Comparison of ENCODE assay signal across 25 cellular contexts in the genomic region with DNA sequence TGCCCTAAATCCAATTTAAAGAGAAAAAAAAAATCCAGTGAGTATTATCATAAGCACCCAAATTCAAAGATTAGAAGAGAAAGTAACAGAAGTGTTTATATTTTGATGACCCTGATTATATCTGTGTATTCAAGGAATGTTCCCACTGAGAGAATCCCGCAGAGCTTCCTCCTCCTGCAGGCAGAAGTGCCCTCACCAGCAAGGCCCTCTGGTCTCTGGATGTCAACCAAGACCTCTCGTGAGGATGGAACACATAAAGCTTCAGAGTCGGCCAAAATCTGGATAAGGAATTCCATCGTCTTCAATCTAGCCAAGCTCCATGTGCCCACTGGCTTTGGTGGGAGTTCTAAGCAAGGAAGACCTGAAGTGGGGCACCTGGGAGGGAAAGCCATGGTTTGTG.
"Had no signal": no experiment of that assay in that cellular context is flagged by ENCODE, and none has a peak within 500 bp of the region (broad histone marks: within the 10 kb centered on the region; RNA-seq: fewer than 3 reads in every experiment).

No MANE protein-coding gene starts in this region.

- H3K27me3 ChIP-seq: cardiac muscle cell, dorsolateral prefrontal cortex, upper lobe of left lung had no signal

- H3K36me3 Mint-ChIP-seq: activated naive CD4-positive, alpha-beta T cell treated with anti-CD3 and anti-CD28 coated beads, Interleukin-2, amount 10 ng/mL, durations not matched to agents 7 days and 5 days; memory B cell; naive thymus-derived CD4-positive, alpha-beta T cell had no signal

- DNase-seq: activated CD4-positive, alpha-beta T cell treated with anti-CD3 and anti-CD28 coated beads, Interleukin-2, amount 50 U/mL, for 1 hour; activated CD4-positive, CD25-positive, alpha-beta regulatory T cell treated with anti-CD3 and anti-CD28 coated beads, Interleukin-2, amount 50 U/mL, for 72 hours; activated CD8-positive, alpha-beta memory T cell treated with anti-CD3 and anti-CD28 coated beads, Interleukin-2, amount 50 U/mL, for 48 hours; activated effector memory CD4-positive, alpha-beta T cell treated with Interleukin-2 at 50 U/mL for 16 hours; activated naive CD4-positive, alpha-beta T cell treated with anti-CD3 and anti-CD28 coated beads, Interleukin-2, amount 10 ng/mL, durations not matched to agents 7 days and 5 days; activated naive CD8-positive, alpha-beta T cell treated with anti-CD3 and anti-CD28 coated beads, Interleukin-2, amount 50 U/mL, for 24 hours; activated T-cell treated with anti-CD3 and anti-CD28 coated beads, Interleukin-2, amount 50 U/mL, for 48 hours; aorta; dorsolateral prefrontal cortex; heart right ventricle; immature natural killer cell; mucosa of descending colon; naive thymus-derived CD4-positive, alpha-beta T cell; posterior cingulate gyrus; stimulated activated CD4-positive, alpha-beta T cell treated with anti-CD3 and anti-CD28 coated beads, Interleukin-12 subunit alpha, Interleukin-12 subunit beta, amount 100 ng/mL, for 4 hours; stimulated activated CD4-positive, alpha-beta T cell treated with anti-CD3 and anti-CD28 coated beads, Interleukin-1b, Interleukin-23, amount 100 ng/mL, for 48 hours; stimulated activated CD8-positive, alpha-beta memory T cell treated with anti-CD3 and anti-CD28 coated beads, Interleukin-4, amount 100 ng/mL, for 48 hours; stimulated activated naive CD4-positive, alpha-beta T cell treated with Interleukin-2 at 50 U/mL for 16 hours; SW 1271; T-helper 2 cell; upper lobe of left lung had no signal

- H3K27ac Mint-ChIP-seq: activated naive CD4-positive, alpha-beta T cell treated with anti-CD3 and anti-CD28 coated beads, Interleukin-2, amount 10 ng/mL, durations not matched to agents 7 days and 5 days; activated naive CD8-positive, alpha-beta T cell treated with anti-CD3 and anti-CD28 coated beads, Interleukin-2, amount 50 U/mL, for 24 hours; memory B cell had no signal

- H3K9me3 Mint-ChIP-seq: activated naive CD4-positive, alpha-beta T cell treated with anti-CD3 and anti-CD28 coated beads, Interleukin-2, amount 10 ng/mL, durations not matched to agents 7 days and 5 days; activated naive CD8-positive, alpha-beta T cell treated with anti-CD3 and anti-CD28 coated beads, Interleukin-2, amount 50 U/mL, for 24 hours; immature natural killer cell; memory B cell had no signal

- H3K4me3 ChIP-seq: cardiac muscle cell, dorsolateral prefrontal cortex, heart right ventricle, mucosa of descending colon, upper lobe of left lung had no signal

- H3K27ac ChIP-seq: heart right ventricle, neutrophil, VCaP had no signal

- H3K36me3 ChIP-seq: cardiac muscle cell, neutrophil, upper lobe of left lung had no signal

- H3K4me3 Mint-ChIP-seq: activated naive CD4-positive, alpha-beta T cell treated with anti-CD3 and anti-CD28 coated beads, Interleukin-2, amount 10 ng/mL, durations not matched to agents 7 days and 5 days; activated naive CD8-positive, alpha-beta T cell treated with anti-CD3 and anti-CD28 coated beads, Interleukin-2, amount 50 U/mL, for 24 hours; memory B cell; naive thymus-derived CD4-positive, alpha-beta T cell had no signal

- H3K9me3 ChIP-seq: heart right ventricle, mucosa of descending colon, neutrophil, upper lobe of left lung had no signal
